Comparison of ENCODE assay signal across 24 cellular contexts in the genomic region with DNA sequence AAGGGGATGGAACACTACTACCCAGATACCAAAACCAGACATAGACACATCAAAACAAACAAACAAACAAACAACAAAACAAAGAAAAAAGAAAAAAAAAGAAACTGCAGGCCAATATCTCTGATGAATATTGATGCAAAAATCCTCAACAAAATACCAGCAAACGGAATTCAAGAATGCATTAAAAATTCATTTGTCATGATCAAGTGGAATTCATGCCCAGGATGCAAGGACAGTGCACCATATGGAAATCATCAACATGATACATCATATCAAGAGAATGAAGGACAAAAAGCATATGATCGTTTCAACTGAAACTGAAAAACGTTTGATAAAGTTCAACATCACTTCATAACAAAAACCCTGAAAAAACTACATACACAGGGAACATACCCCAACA. TPM values are rescaled to one million over a fixed set of nuclear protein-coding genes. Genes with fewer than 3 reads are reported as not detected.
DNase-seq lines count a peak whose midpoint lies in the region; ATAC-seq, FAIRE-seq and TF ChIP-seq lines count a peak whose summit lies in the region.
"Had no signal": no experiment of that assay in that cellular context is flagged by ENCODE, and none has a peak within 500 bp of the region (broad histone marks: within the 10 kb centered on the region; RNA-seq: fewer than 3 reads in every experiment).

No MANE protein-coding gene starts in this region.

- DNase-seq in SK-N-SH, result no peak
- no peak for DNase-seq in GM12878 (ENCODE audit: low read depth, low spot score)
- peak; percentile 1 for DNase-seq in fibroblast of mammary gland (ENCODE audit: low read depth)
- DNase-seq in lower lobe of right lung, result no peak
- no peak for DNase-seq in activated naive CD4-positive, alpha-beta T cell treated with anti-CD3 and anti-CD28 coated beads, Interleukin-2, amount 10 ng/mL, durations not matched to agents 7 days and 5 days
- DNase-seq: ACHN; AML-193; Caco-2; CD4-positive, CD25-positive, alpha-beta regulatory T cell; CD8-positive, alpha-beta T cell; DMS153; DND-41; H9 had no signal

- H3K9me2 ChIP-seq in SK-N-SH, result no peaks in the 10 kb centered on the region

- intact Hi-C loops in GM12878 (cut with micrococcal nuclease; ENCODE audit: unreplicated experiment) (no loop called here), lower lobe of right lung (cut with DNase I) (no loop called here)

- no peaks in the 10 kb centered on the region for H3K27me3 Mint-ChIP-seq in stimulated activated memory B cell treated with anti-CD40 and anti-IgM and Interleukin-4, amounts not matched to agents 10 μg/mL and 1 μg/mL and 100 μg/mL, for 72 hours
- peaks cover 41% of the 10 kb centered on the region for H3K27me3 Mint-ChIP-seq in activated naive CD4-positive, alpha-beta T cell treated with anti-CD3 and anti-CD28 coated beads, Interleukin-2, amount 10 ng/mL, durations not matched to agents 7 days and 5 days

- H3K9me3 Mint-ChIP-seq in stimulated activated memory B cell treated with anti-CD40 and anti-IgM and Interleukin-4, amounts not matched to agents 10 μg/mL and 1 μg/mL and 100 μg/mL, for 72 hours, result peaks cover 20% of the 10 kb centered on the region
- H3K9me3 Mint-ChIP-seq in activated naive CD4-positive, alpha-beta T cell treated with anti-CD3 and anti-CD28 coated beads, Interleukin-2, amount 10 ng/mL, durations not matched to agents 7 days and 5 days, result peaks cover 30% of the 10 kb centered on the region
- H3K9me3 Mint-ChIP-seq: CD8-positive, alpha-beta T cell had no signal

- POLR2A ChIA-PET in SK-N-SH (lab: Yijun Ruan, JAX) (no interaction called here), GM12878 (lab: Charles Lee) (no interaction called here)

- CTCF ChIA-PET in SK-N-SH (lab: Yijun Ruan, JAX), result interaction anchor here (1.5 kb wide), 1 partner anchor 44 kb away, joined by 4 read pairs; no protein-coding TSS in a partner anchor
- CTCF ChIA-PET in GM12878 (lab: Yijun Ruan, JAX), result interaction anchor here (0.8 to 1.8 kb wide), 2 partner anchors 12 to 84 kb away, joined by 3 to 5 read pairs; partner anchors contain the start of gene ERICH4
- CTCF ChIA-PET in activated naive CD4-positive, alpha-beta T cell treated with anti-CD3 and anti-CD28 coated beads, Interleukin-2, amount 10 ng/mL, durations not matched to agents 7 days and 5 days (lab: Charles Lee), result no interaction called here

- TF ChIP-seq EP300 in SK-N-SH (IDR thresholded peaks at IDR 0.05; ENCODE audit: borderline replicate concordance in 1 of 2, low read depth in 1 of 2, low read length in 1 of 2) (no peak), GM12878 (IDR thresholded peaks at IDR 0.05; ENCODE audit: borderline replicate concordance in 1 of 2, control insufficient read depth in 1 of 2, low read depth in 2 of 2, low read length in 2 of 2) (no peak)

- H3K27me3 ChIP-seq in SK-N-SH (ENCODE audit: insufficient read depth), result peaks cover 47% of the 10 kb centered on the region
- H3K27me3 ChIP-seq in GM12878 (replicated peaks in 1 of 2; ENCODE audit: control insufficient read depth in 2 of 2, insufficient read depth in 2 of 2, low read length in 1 of 2), result no peaks in the 10 kb centered on the region
- peaks cover 8% of the 10 kb centered on the region for H3K27me3 ChIP-seq in lower lobe of right lung (ENCODE audit: low read depth)

- peaks cover 69% of the 10 kb centered on the region for H3K4me1 Mint-ChIP-seq in stimulated activated memory B cell treated with anti-CD40 and anti-IgM and Interleukin-4, amounts not matched to agents 10 μg/mL and 1 μg/mL and 100 μg/mL, for 72 hours
- H3K4me1 Mint-ChIP-seq in activated naive CD4-positive, alpha-beta T cell treated with anti-CD3 and anti-CD28 coated beads, Interleukin-2, amount 10 ng/mL, durations not matched to agents 7 days and 5 days, result peaks cover 56% of the 10 kb centered on the region
- H3K4me1 Mint-ChIP-seq: H9 had no signal

- in situ Hi-C loops in GM12878 (cut with MboI), result no loop called here

- H3K36me3 Mint-ChIP-seq in stimulated activated memory B cell treated with anti-CD40 and anti-IgM and Interleukin-4, amounts not matched to agents 10 μg/mL and 1 μg/mL and 100 μg/mL, for 72 hours, result peaks cover 8% of the 10 kb centered on the region
- peaks cover 28% of the 10 kb centered on the region for H3K36me3 Mint-ChIP-seq in activated naive CD4-positive, alpha-beta T cell treated with anti-CD3 and anti-CD28 coated beads, Interleukin-2, amount 10 ng/mL, durations not matched to agents 7 days and 5 days
- H3K36me3 Mint-ChIP-seq: CD4-positive, CD25-positive, alpha-beta regulatory T cell; CD8-positive, alpha-beta T cell had no signal

- no peaks in the 10 kb centered on the region for H3F3A ChIP-seq in SK-N-SH (replicated peaks; ENCODE audit: insufficient read depth)

- H3K27ac Mint-ChIP-seq in stimulated activated memory B cell treated with anti-CD40 and anti-IgM and Interleukin-4, amounts not matched to agents 10 μg/mL and 1 μg/mL and 100 μg/mL, for 72 hours, result peak overlapping the region; percentile 47
- no peak overlapping the region for H3K27ac Mint-ChIP-seq in activated naive CD4-positive, alpha-beta T cell treated with anti-CD3 and anti-CD28 coated beads, Interleukin-2, amount 10 ng/mL, durations not matched to agents 7 days and 5 days
- H3K27ac Mint-ChIP-seq: CD4-positive, CD25-positive, alpha-beta regulatory T cell; CD8-positive, alpha-beta T cell; GM23338; H9 had no signal

- no TSS peak for BruUV-seq in GM12878 (replicated peaks; lab: Mats Ljungman, UMichigan)

- H4K20me1 ChIP-seq in SK-N-SH (ENCODE audit: insufficient read depth) (no peaks in the 10 kb centered on the region), GM12878 (ENCODE audit: control insufficient read depth, insufficient read depth) (no peaks in the 10 kb centered on the region)

- H3K4me3 Mint-ChIP-seq in stimulated activated memory B cell treated with anti-CD40 and anti-IgM and Interleukin-4, amounts not matched to agents 10 μg/mL and 1 μg/mL and 100 μg/mL, for 72 hours, result no peak overlapping the region
- no peak overlapping the region for H3K4me3 Mint-ChIP-seq in activated naive CD4-positive, alpha-beta T cell treated with anti-CD3 and anti-CD28 coated beads, Interleukin-2, amount 10 ng/mL, durations not matched to agents 7 days and 5 days
- H3K4me3 Mint-ChIP-seq: CD4-positive, CD25-positive, alpha-beta regulatory T cell; CD8-positive, alpha-beta T cell; GM23338; H9 had no signal

- no peak for TF ChIP-seq RAD21 in SK-N-SH (IDR thresholded peaks at IDR 0.05; ENCODE audit: low read length)
- no peak for TF ChIP-seq RAD21 in GM12878 (IDR thresholded peaks at IDR 0.05; ENCODE audit: insufficient read depth, low read depth, low read length)

- H3K9me3 ChIP-seq in SK-N-SH, result no peaks in the 10 kb centered on the region
- peaks cover 25% of the 10 kb centered on the region for H3K9me3 ChIP-seq in GM12878 (replicated peaks; ENCODE audit: control insufficient read depth, insufficient read depth, low read length)
- H3K9me3 ChIP-seq in lower lobe of right lung, result no peaks in the 10 kb centered on the region
- H3K9me3 ChIP-seq: Caco-2 had no signal

- ATAC-seq in SK-N-SH treated with all-trans-retinoic acid at 6 μM for 48 hours (no peak), GM12878 (no peak), HG02642 (IDR thresholded peaks at IDR 0.05; ENCODE audit: poor library complexity, unreplicated experiment) (no peak), lower lobe of right lung (no peak)
- ATAC-seq in stimulated activated memory B cell treated with anti-CD40 and anti-IgM and Interleukin-4, amounts not matched to agents 10 μg/mL and 1 μg/mL and 100 μg/mL, for 72 hours, result no peak
- ATAC-seq: CD8-positive, alpha-beta T cell; GM23338; HCT116 had no signal

- H3K9ac ChIP-seq in SK-N-SH, result no peak overlapping the region
- H3K9ac ChIP-seq in GM12878 (ENCODE audit: control insufficient read depth, insufficient read depth, low read length), result no peak overlapping the region

- H3K36me3 ChIP-seq in SK-N-SH (replicated peaks in 1 of 2; ENCODE audit: control insufficient read depth in 1 of 2, insufficient read depth in 2 of 2, low read length in 1 of 2) (no peaks in the 10 kb centered on the region), GM12878 (ENCODE audit: control insufficient read depth in 2 of 2, insufficient read depth in 2 of 2, low read length in 1 of 2) (no peaks in the 10 kb centered on the region), lower lobe of right lung (no peaks in the 10 kb centered on the region)

- no peak overlapping the region for H3K27ac ChIP-seq in SK-N-SH (ENCODE audit: low read depth in 2 of 2, low read length in 1 of 2)
- no peak overlapping the region for H3K27ac ChIP-seq in GM12878 (ENCODE audit: control insufficient read depth, insufficient read depth)
- H3K27ac ChIP-seq in lower lobe of right lung, result no peak overlapping the region
- H3K27ac ChIP-seq: 22Rv1, C4-2B had no signal

- no peak overlapping the region for H3K4me2 ChIP-seq in SK-N-SH
- no peak overlapping the region for H3K4me2 ChIP-seq in GM12878 (ENCODE audit: control insufficient read depth, insufficient read depth)
- H3K4me2 ChIP-seq: GM23338 had no signal

- 4% methylated on average over 3 of the region's 3 CpGs for WGBS in SK-N-SH (ENCODE audit: low lambda C conversion rate)
- WGBS in GM12878 (ENCODE audit: insufficient coverage, insufficient replicate concordance, low lambda C conversion rate, missing lambda C conversion rate), result 11% methylated on average over 3 of the region's 3 CpGs

- no peak for TF ChIP-seq POLR2A in GM12878 (IDR thresholded peaks at IDR 0.05; ENCODE audit: low read depth, low read length)

- H3K4me3 ChIP-seq in SK-N-SH (ENCODE audit: low read depth in 2 of 2, low read length in 1 of 2) (no peak overlapping the region), GM12878 (no peak overlapping the region), fibroblast of mammary gland (ENCODE audit: control insufficient read depth, low read depth, low read length) (no peak overlapping the region), lower lobe of right lung (no peak overlapping the region)
- H3K4me3 ChIP-seq: GM23338 had no signal

- H3K79me2 ChIP-seq in SK-N-SH (ENCODE audit: insufficient read depth) (no peaks in the 10 kb centered on the region), GM12878 (ENCODE audit: control insufficient read depth, insufficient read depth, low read length) (no peaks in the 10 kb centered on the region)

- FAIRE-seq in GM12878 (lab: Jason Lieb, UNC), result no peak
- FAIRE-seq: A204.1, G401.6, GM19239 had no signal

- RAD21 ChIA-PET in GM12878 (lab: Charles Lee; ENCODE audit: unreplicated experiment), result no interaction called here

- H2AFZ ChIP-seq in SK-N-SH (ENCODE audit: low read depth) (no peak overlapping the region), GM12878 (ENCODE audit: control insufficient read depth, low read depth, low read length) (no peak overlapping the region)
- H2AFZ ChIP-seq: GM23338 had no signal

- H3K4me1 ChIP-seq in SK-N-SH (ENCODE audit: control insufficient read depth in 1 of 2, insufficient read depth in 2 of 2, low read depth in 1 of 2, low read length in 1 of 2), result no peaks in the 10 kb centered on the region
- peaks cover 39% of the 10 kb centered on the region for H3K4me1 ChIP-seq in GM12878 (ENCODE audit: control insufficient read depth, insufficient read depth, low read length)
- H3K4me1 ChIP-seq in lower lobe of right lung, result peaks cover 23% of the 10 kb centered on the region
- H3K4me1 ChIP-seq: Caco-2 had no signal

- TF ChIP-seq CTCF in SK-N-SH (IDR thresholded peaks at IDR 0.05) (no peak), GM12878 (IDR thresholded peaks at IDR 0.05 in 2 of 3, conservative IDR thresholded peaks at IDR 0.05 in 1 of 3; ENCODE audit: control insufficient read depth in 2 of 3, extremely low read depth in 1 of 3, insufficient read depth in 1 of 3, low read depth in 3 of 3, low read length in 3 of 3) (no peak), fibroblast of mammary gland (conservative IDR thresholded peaks at IDR 0.05; ENCODE audit: control insufficient read depth, insufficient read depth, low read depth, low read length) (no peak), lower lobe of right lung (IDR thresholded peaks at IDR 0.05) (no peak)

- SMC1A ChIA-PET in GM12878 (lab: Charles Lee; ENCODE audit: uncharacterized antibody, unreplicated experiment), result no interaction called here

RNA-seq across cellular contexts. Expression of gene CEACAM21, which starts 48.9 kb away (rescaled TPM):
- not detected in 2 replicates for polyA plus RNA-seq in SK-N-SH (2012; rRNA removed)
- not detected in 2 replicates for polyA plus RNA-seq in SK-N-SH (2012; cell fraction: cytosol; rRNA removed)
- polyA plus RNA-seq in SK-N-SH (2012; cell fraction: nucleus; rRNA removed), result not detected in 2 replicates
- 11.6 and 13.1 TPM in 2 replicates for total RNA-seq in GM12878 (2013; cell fraction: nucleolus; rRNA removed)
- total RNA-seq in GM12878 (2014; rRNA removed), result 4.6 and 7.0 TPM in 2 replicates
- total RNA-seq in GM12878 (2014; rRNA removed; fragmentation: Illumina TruSeq; extraction: Trizol), result 5.4 and 7.2 TPM in 2 replicates
- 13.5 and 13.6 TPM in 2 replicates for total RNA-seq in GM12878 (2021)
- 5.9 TPM for polyA plus RNA-seq in GM12878 (2011; ENCODE audit: low read depth)
- 1.4 and 2.7 TPM in 2 replicates for polyA plus RNA-seq in GM12878 (2011; rRNA removed)
- 5.0 and 5.7 TPM in 2 replicates for polyA plus RNA-seq in GM12878 (2011; cell fraction: cytosol; rRNA removed)
- polyA plus RNA-seq in GM12878 (2011; cell fraction: nucleus; rRNA removed), result 6.1 and 7.6 TPM in 2 replicates
- polyA plus RNA-seq in GM12878 (2012), result 21.6 and 37.4 TPM in 2 replicates
- 5.0 and 9.0 TPM in 2 replicates for polyA plus RNA-seq in GM12878 (2014; fragmentation: Illumina TruSeq; extraction: Trizol)
- 1 to 10 TPM in 1 of 2 experiments, under 1 TPM in 1; 0.87 to 1.0 TPM for polyA plus RNA-seq in GM12878 (2014; fragmentation: Nextera tagmentation; extraction: Ambion mirVana)
- 10.0 and 12.4 TPM in 2 replicates for polyA plus RNA-seq in GM12878 (2014; rRNA removed)
- 10 to 100 TPM; 12.1 to 12.5 TPM for polyA plus RNA-seq in GM12878 (2016; fragmentation: Nextera tagmentation; extraction: Ambion mirVana)
- 1.5 and 5.0 TPM in 2 replicates for polyA minus RNA-seq in GM12878 (2011; rRNA and poly(A)+ RNA removed)
- 3.2 TPM in 1 of 2 replicates, not detected in the other for polyA minus RNA-seq in GM12878 (2011; cell fraction: cytosol; rRNA and poly(A)+ RNA removed)
- 1.7 and 2.0 TPM in 2 replicates for polyA minus RNA-seq in GM12878 (2011; cell fraction: nucleus; rRNA and poly(A)+ RNA removed)
- 28.8 TPM for total RNA-seq in lower lobe of right lung
- total RNA-seq: Caco-2, GM23338, H9 had no signal
- polyA plus RNA-seq: BJ, GM23338 had no signal

Comparison
In these comparisons a context has a peak if more than half of its experiments do, and no peak if none do; other contexts are left out.
1. Of the 26 proteins assayed by ChIP-seq in both GM12878 and SK-N-SH: peak only in GM12878: none; only in SK-N-SH: TCF12; in both: none; in neither: 25.